In genomic region chr6:159540883-159541282, GRCh38 we compare ENCODE assay signal across 14 cellular contexts.
DNase-seq lines count a peak whose midpoint lies in the region; ATAC-seq and TF ChIP-seq lines count a peak whose summit lies in the region.
"Had no signal": no experiment of that assay in that cellular context is flagged by ENCODE, and none has a peak within 500 bp of the region (broad histone marks: within the 10 kb centered on the region; RNA-seq: fewer than 3 reads in every experiment).

No MANE protein-coding gene starts in this region.

- intact Hi-C loops in esophagus muscularis mucosa (cut with DNase I) (no loop called here), Caco-2 (cut with micrococcal nuclease; ENCODE audit: unreplicated experiment) (no loop called here)

- peak; percentile 26 for ATAC-seq in stimulated activated effector memory CD8-positive, alpha-beta T cell treated with anti-CD3 and anti-CD28 coated beads, Interleukin-12 subunit alpha, Interleukin-12 subunit beta, amount 100 ng/mL, for 72 hours
- ATAC-seq: CD8-positive, alpha-beta T cell had no signal

- H3K27me3 Mint-ChIP-seq in Caco-2 (ENCODE audit: insufficient read depth, unreplicated experiment): peaks cover 24% of the 10 kb centered on the region

- H3K4me3 ChIP-seq in esophagus muscularis mucosa (no peak overlapping the region), Caco-2 (ENCODE audit: low read depth, low read length) (no peak overlapping the region)
- H3K4me3 ChIP-seq: BLaER1 treated with 17β-estradiol and CSF1 and Interleukin-3, amounts not matched to agents 10 nM and 100 nM had no signal

- 69% methylated on average over 4 of the region's 6 CpGs for WGBS in esophagus muscularis mucosa

- no peak for TF ChIP-seq POLR2A in esophagus muscularis mucosa (IDR thresholded peaks at IDR 0.05; ENCODE audit: low read depth)

- no TSS peak for BruUV-seq in Caco-2 (replicated peaks; lab: Mats Ljungman, UMichigan)

- no peaks in the 10 kb centered on the region for H3K4me1 Mint-ChIP-seq in stimulated activated effector memory CD8-positive, alpha-beta T cell treated with anti-CD3 and anti-CD28 coated beads, Interleukin-12 subunit alpha, Interleukin-12 subunit beta, amount 100 ng/mL, for 72 hours
- H3K4me1 Mint-ChIP-seq in Caco-2 (ENCODE audit: low read depth, unreplicated experiment): no peaks in the 10 kb centered on the region
- H3K4me1 Mint-ChIP-seq: B cell had no signal

- POLR2A ChIA-PET in Caco-2 (lab: Charles Lee): no interaction called here

- no peak overlapping the region for H3K27ac ChIP-seq in esophagus muscularis mucosa (replicated peaks in 1 of 4)
- H3K27ac ChIP-seq: BLaER1 treated with 17β-estradiol and CSF1 and Interleukin-3, amounts not matched to agents 10 nM and 100 nM had no signal

- no peaks in the 10 kb centered on the region for H3K9me3 Mint-ChIP-seq in stimulated activated effector memory CD8-positive, alpha-beta T cell treated with anti-CD3 and anti-CD28 coated beads, Interleukin-12 subunit alpha, Interleukin-12 subunit beta, amount 100 ng/mL, for 72 hours
- no peaks in the 10 kb centered on the region for H3K9me3 Mint-ChIP-seq in Caco-2 (ENCODE audit: unreplicated experiment)
- H3K9me3 Mint-ChIP-seq: CD8-positive, alpha-beta T cell had no signal

- H3K9me3 ChIP-seq in esophagus muscularis mucosa: no peaks in the 10 kb centered on the region
- no peaks in the 10 kb centered on the region for H3K9me3 ChIP-seq in Caco-2
- H3K9me3 ChIP-seq: BLaER1 treated with 17β-estradiol and CSF1 and Interleukin-3, amounts not matched to agents 10 nM and 100 nM had no signal

- CTCF ChIA-PET in Caco-2 (lab: Charles Lee): no interaction called here

- H3K4me1 ChIP-seq in esophagus muscularis mucosa (no peaks in the 10 kb centered on the region), Caco-2 (no peaks in the 10 kb centered on the region)
- H3K4me1 ChIP-seq: BLaER1 treated with 17β-estradiol and CSF1 and Interleukin-3, amounts not matched to agents 10 nM and 100 nM had no signal

- H3K27me3 ChIP-seq in esophagus muscularis mucosa: no peaks in the 10 kb centered on the region
- no peaks in the 10 kb centered on the region for H3K27me3 ChIP-seq in Caco-2 (replicated peaks; ENCODE audit: control insufficient read depth, insufficient read depth, low read length)
- H3K27me3 ChIP-seq: BLaER1 treated with 17β-estradiol and CSF1 and Interleukin-3, amounts not matched to agents 10 nM and 100 nM had no signal

- no peak for TF ChIP-seq CTCF in esophagus muscularis mucosa (IDR thresholded peaks at IDR 0.05)
- TF ChIP-seq CTCF in Caco-2 (IDR thresholded peaks at IDR 0.05; ENCODE audit: insufficient read depth in 1 of 2, low read depth in 1 of 2, low read length in 1 of 2, severe bottlenecking in 1 of 2, unreplicated experiment in 1 of 2): no peak

- H3K36me3 Mint-ChIP-seq in stimulated activated effector memory CD8-positive, alpha-beta T cell treated with anti-CD3 and anti-CD28 coated beads, Interleukin-12 subunit alpha, Interleukin-12 subunit beta, amount 100 ng/mL, for 72 hours: no peaks in the 10 kb centered on the region
- H3K36me3 Mint-ChIP-seq in Caco-2 (ENCODE audit: insufficient read depth, unreplicated experiment): no peaks in the 10 kb centered on the region
- H3K36me3 Mint-ChIP-seq: CD8-positive, alpha-beta T cell had no signal

- no peak overlapping the region for H3K27ac Mint-ChIP-seq in stimulated activated effector memory CD8-positive, alpha-beta T cell treated with anti-CD3 and anti-CD28 coated beads, Interleukin-12 subunit alpha, Interleukin-12 subunit beta, amount 100 ng/mL, for 72 hours
- no peak overlapping the region for H3K27ac Mint-ChIP-seq in Caco-2 (ENCODE audit: unreplicated experiment)
- H3K27ac Mint-ChIP-seq: B cell; CD8-positive, alpha-beta T cell; H9 had no signal

- DNase-seq in NCI-H524 treated with DMSO at 0.1 percent for 48 hours (lab: John Stamatoyannopoulos, UW) (peak; percentile 90), NCI-H524 (lab: John Stamatoyannopoulos, UW) (no peak), esophagus muscularis mucosa (ENCODE audit: extremely low spot score) (peak; percentile 83), Caco-2 (no peak), NOMO-1 treated with DMSO at 0.1 percent for 48 hours (lab: John Stamatoyannopoulos, UW; ENCODE audit: unreplicated experiment) (no peak)
- DNase-seq in stimulated activated effector memory CD8-positive, alpha-beta T cell treated with anti-CD3 and anti-CD28 coated beads, Interleukin-12 subunit alpha, Interleukin-12 subunit beta, amount 100 ng/mL, for 72 hours (ENCODE audit: low spot score in 2 of 2): no peak
- DNase-seq: CD8-positive, alpha-beta T cell; DMS153; DMS79; GDM1; GOT3 had no signal

- no peaks in the 10 kb centered on the region for H3K36me3 ChIP-seq in esophagus muscularis mucosa
- no peaks in the 10 kb centered on the region for H3K36me3 ChIP-seq in Caco-2 (ENCODE audit: control insufficient read depth, insufficient read depth, low read length)
- H3K36me3 ChIP-seq: BLaER1 treated with 17β-estradiol and CSF1 and Interleukin-3, amounts not matched to agents 10 nM and 100 nM had no signal

- no peak overlapping the region for H3K4me3 Mint-ChIP-seq in stimulated activated effector memory CD8-positive, alpha-beta T cell treated with anti-CD3 and anti-CD28 coated beads, Interleukin-12 subunit alpha, Interleukin-12 subunit beta, amount 100 ng/mL, for 72 hours
- H3K4me3 Mint-ChIP-seq in Caco-2 (ENCODE audit: unreplicated experiment): no peak overlapping the region
- H3K4me3 Mint-ChIP-seq: B cell; CD8-positive, alpha-beta T cell; H9 had no signal

- TF ChIP-seq EP300 in esophagus muscularis mucosa (IDR thresholded peaks at IDR 0.05): no peak

Comparison
In these comparisons a context has a peak if more than half of its experiments do, and no peak if none do; other contexts are left out.
1. DNase-seq: peak in NCI-H524 treated with DMSO at 0.1 percent for 48 hours (single experiment) and esophagus muscularis mucosa (single experiment); none in NCI-H524 (0 of 2), stimulated activated effector memory CD8-positive, alpha-beta T cell treated with anti-CD3 and anti-CD28 coated beads, Interleukin-12 subunit alpha, Interleukin-12 subunit beta, amount 100 ng/mL, for 72 hours (0 of 2), Caco-2 (0 of 2) and NOMO-1 treated with DMSO at 0.1 percent for 48 hours (single experiment).